1 cellular context compared by ENCODE assay signal in the genomic region with DNA sequence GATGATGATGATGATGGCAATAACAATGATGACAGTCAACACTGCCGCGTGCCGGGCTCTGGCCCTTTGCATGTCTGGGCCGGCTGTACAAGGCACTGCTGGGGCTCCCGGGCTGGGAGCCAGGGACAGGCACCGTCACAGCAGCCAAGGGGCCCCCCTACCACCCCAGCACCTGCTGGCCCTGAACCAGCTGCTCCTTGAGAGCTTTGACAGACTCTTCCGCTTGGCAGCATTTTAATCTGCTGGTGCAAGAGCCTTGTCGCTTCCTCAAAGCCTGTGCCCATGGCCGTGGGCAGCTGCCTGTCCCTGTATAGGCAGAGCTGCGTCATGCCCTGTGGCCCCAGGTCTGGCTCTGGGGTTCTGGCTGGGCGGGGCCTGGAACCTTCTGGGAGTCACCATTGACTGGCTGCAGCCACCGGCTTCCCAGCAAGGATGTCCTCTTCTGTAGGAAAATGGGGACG.
TF ChIP-seq lines count a peak whose summit lies in the region.

No MANE protein-coding gene starts in this region.

TF ChIP-seq in SK-N-SH, 30 proteins besides CTCF, POLR2A, EP300 and RAD21 (continued from another document):
- TF ChIP-seq, protein P1, sequence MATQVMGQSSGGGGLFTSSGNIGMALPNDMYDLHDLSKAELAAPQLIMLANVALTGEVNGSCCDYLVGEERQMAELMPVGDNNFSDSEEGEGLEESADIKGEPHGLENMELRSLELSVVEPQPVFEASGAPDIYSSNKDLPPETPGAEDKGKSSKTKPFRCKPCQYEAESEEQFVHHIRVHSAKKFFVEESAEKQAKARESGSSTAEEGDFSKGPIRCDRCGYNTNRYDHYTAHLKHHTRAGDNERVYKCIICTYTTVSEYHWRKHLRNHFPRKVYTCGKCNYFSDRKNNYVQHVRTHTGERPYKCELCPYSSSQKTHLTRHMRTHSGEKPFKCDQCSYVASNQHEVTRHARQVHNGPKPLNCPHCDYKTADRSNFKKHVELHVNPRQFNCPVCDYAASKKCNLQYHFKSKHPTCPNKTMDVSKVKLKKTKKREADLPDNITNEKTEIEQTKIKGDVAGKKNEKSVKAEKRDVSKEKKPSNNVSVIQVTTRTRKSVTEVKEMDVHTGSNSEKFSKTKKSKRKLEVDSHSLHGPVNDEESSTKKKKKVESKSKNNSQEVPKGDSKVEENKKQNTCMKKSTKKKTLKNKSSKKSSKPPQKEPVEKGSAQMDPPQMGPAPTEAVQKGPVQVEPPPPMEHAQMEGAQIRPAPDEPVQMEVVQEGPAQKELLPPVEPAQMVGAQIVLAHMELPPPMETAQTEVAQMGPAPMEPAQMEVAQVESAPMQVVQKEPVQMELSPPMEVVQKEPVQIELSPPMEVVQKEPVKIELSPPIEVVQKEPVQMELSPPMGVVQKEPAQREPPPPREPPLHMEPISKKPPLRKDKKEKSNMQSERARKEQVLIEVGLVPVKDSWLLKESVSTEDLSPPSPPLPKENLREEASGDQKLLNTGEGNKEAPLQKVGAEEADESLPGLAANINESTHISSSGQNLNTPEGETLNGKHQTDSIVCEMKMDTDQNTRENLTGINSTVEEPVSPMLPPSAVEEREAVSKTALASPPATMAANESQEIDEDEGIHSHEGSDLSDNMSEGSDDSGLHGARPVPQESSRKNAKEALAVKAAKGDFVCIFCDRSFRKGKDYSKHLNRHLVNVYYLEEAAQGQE (IDR thresholded peaks at IDR 0.05; ENCODE audit: low read depth, low read length) = no peak
- TF ChIP-seq MXI1 (IDR thresholded peaks at IDR 0.05; ENCODE audit: low read depth, low read length) (no peak), FOSL2 (IDR thresholded peaks at IDR 0.05; ENCODE audit: borderline replicate concordance, low read depth) (no peak), JUND (IDR thresholded peaks at IDR 0.05) (no peak), RXRA (IDR thresholded peaks at IDR 0.05; ENCODE audit: borderline replicate concordance, low read depth) (no peak), MEF2A (IDR thresholded peaks at IDR 0.05; ENCODE audit: borderline replicate concordance, low read depth) (no peak), GABPA (IDR thresholded peaks at IDR 0.05; ENCODE audit: low read depth) (no peak)
